9 cellular contexts compared by ENCODE assay signal in the genomic region with DNA sequence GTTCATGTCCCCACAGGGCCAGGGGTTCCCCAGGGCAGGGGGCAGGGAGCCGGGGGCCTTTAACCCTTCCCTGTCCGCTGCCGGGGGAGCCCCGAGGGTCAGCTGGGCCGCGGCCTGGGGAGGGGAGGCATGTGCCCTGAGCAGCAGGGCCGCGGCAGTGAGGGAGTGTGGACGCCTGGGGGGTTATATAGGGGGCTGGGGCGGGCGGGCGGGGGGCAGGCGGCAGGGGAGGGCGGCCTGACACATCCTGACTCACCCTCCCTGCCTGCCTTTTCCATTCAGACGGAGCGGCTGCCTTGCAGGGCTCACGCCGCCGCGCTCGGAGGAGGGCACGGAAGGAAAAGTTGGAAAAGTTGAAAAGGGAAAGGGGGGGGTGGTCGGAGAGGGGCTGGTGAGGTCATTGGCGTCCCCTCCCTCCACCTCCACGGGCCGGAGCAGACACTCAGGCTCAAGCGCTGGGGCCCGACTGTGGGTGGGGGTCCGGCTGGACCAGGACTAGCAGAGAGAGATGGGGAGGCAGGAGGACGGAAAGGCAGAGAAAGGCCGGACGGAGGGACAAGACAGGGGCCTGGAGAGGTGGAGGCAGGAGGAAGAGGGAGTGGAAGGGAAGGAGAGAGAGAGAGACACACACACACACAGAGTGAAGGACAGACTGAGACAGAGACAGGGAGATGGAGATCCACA. TPM values are rescaled to one million over a fixed set of nuclear protein-coding genes. Genes with fewer than 3 reads are reported as not detected.
DNase-seq lines count a peak whose midpoint lies in the region; ATAC-seq and TF ChIP-seq lines count a peak whose summit lies in the region.
"Had no signal": no experiment of that assay in that cellular context is flagged by ENCODE, and none has a peak within 500 bp of the region (broad histone marks: within the 10 kb centered on the region; RNA-seq: fewer than 3 reads in every experiment).

IL11 (minus strand) TSS at position 159 of the 684 bp plus-strand sequence; CDS start at position 6, 153 bp downstream.

- H3K9me3 Mint-ChIP-seq in activated T-helper 2 cell treated with anti-CD3 and anti-CD28 coated beads, Interferon-gamma antibody, Interleukin-2, Interleukin-4, amounts not matched to agents 10 μg/mL and 5 μg/mL and 100 μg/mL, durations not matched to agents 14 hours and 24 hours and 36 hours, result no peaks in the 10 kb centered on the region
- no peaks in the 10 kb centered on the region for H3K9me3 Mint-ChIP-seq in type B pancreatic cell

- H3K4me3 ChIP-seq in cardiac muscle cell, result peak within 1 kb of the TSS; percentile 19
- H3K4me3 ChIP-seq in iPS-11a (ENCODE audit: low read depth, low read length), result peak within 1 kb of the TSS; percentile 39

- TF ChIP-seq CTCF in cardiac muscle cell (IDR thresholded peaks at IDR 0.05; ENCODE audit: low read depth, low read length) (no peak), type B pancreatic cell (conservative IDR thresholded peaks at IDR 0.05) (no peak), GM13976 (IDR thresholded peaks at IDR 0.05; ENCODE audit: borderline replicate concordance, control extremely low read depth, extremely low read depth, insufficient read depth, missing control alignments) (no peak)

- peaks cover 4% of the 10 kb centered on the region for H3K4me1 ChIP-seq in cardiac muscle cell (ENCODE audit: low read depth)

- peaks cover 50% of the 10 kb centered on the region for H3K27me3 ChIP-seq in cardiac muscle cell

- H3K36me3 Mint-ChIP-seq in activated T-helper 2 cell treated with anti-CD3 and anti-CD28 coated beads, Interferon-gamma antibody, Interleukin-2, Interleukin-4, amounts not matched to agents 10 μg/mL and 5 μg/mL and 100 μg/mL, durations not matched to agents 14 hours and 24 hours and 36 hours (ENCODE audit: low read depth), result no peaks in the 10 kb centered on the region
- H3K36me3 Mint-ChIP-seq in type B pancreatic cell, result no peaks in the 10 kb centered on the region

- H3K4me3 Mint-ChIP-seq in activated T-helper 2 cell treated with anti-CD3 and anti-CD28 coated beads, Interferon-gamma antibody, Interleukin-2, Interleukin-4, amounts not matched to agents 10 μg/mL and 5 μg/mL and 100 μg/mL, durations not matched to agents 14 hours and 24 hours and 36 hours (ENCODE audit: low read depth), result peak within 1 kb of the TSS; percentile 66
- H3K4me3 Mint-ChIP-seq in type B pancreatic cell, result peak within 1 kb of the TSS; percentile 84

- intact Hi-C loops in Right ventricle myocardium superior (cut with DNase I), result no loop called here
- intact Hi-C loops in activated T-helper 2 cell treated with anti-CD3 and anti-CD28 coated beads, Interferon-gamma antibody, Interleukin-2, Interleukin-4, amounts not matched to agents 10 μg/mL and 5 μg/mL and 100 μg/mL, durations not matched to agents 14 hours and 24 hours and 36 hours (cut with micrococcal nuclease), result no loop called here

- no peak for DNase-seq in cardiac muscle cell (ENCODE audit: low read depth in 1 of 2, low spot score in 1 of 2)
- no peak for DNase-seq in Right ventricle myocardium superior
- no peak for DNase-seq in activated T-helper 2 cell treated with anti-CD3 and anti-CD28 coated beads, Interferon-gamma antibody, Interleukin-2, Interleukin-4, amounts not matched to agents 10 μg/mL and 5 μg/mL and 100 μg/mL, durations not matched to agents 14 hours and 24 hours and 36 hours (ENCODE audit: low spot score)
- DNase-seq in type B pancreatic cell (ENCODE audit: extremely low spot score, unreplicated experiment), result no peak
- DNase-seq in GM19240 (ENCODE audit: insufficient read length, low spot score), result no peak
- DNase-seq in GM13976 (ENCODE audit: low spot score), result no peak
- DNase-seq: DND-41 had no signal

- no peaks in the 10 kb centered on the region for H3K36me3 ChIP-seq in cardiac muscle cell

- no peaks in the 10 kb centered on the region for H3K4me1 Mint-ChIP-seq in activated T-helper 2 cell treated with anti-CD3 and anti-CD28 coated beads, Interferon-gamma antibody, Interleukin-2, Interleukin-4, amounts not matched to agents 10 μg/mL and 5 μg/mL and 100 μg/mL, durations not matched to agents 14 hours and 24 hours and 36 hours (ENCODE audit: low read depth)
- peaks cover 12% of the 10 kb centered on the region for H3K4me1 Mint-ChIP-seq in type B pancreatic cell (ENCODE audit: unreplicated experiment)

- in situ Hi-C loops in GM13976 (cut with MboI; ENCODE audit: low sequenced_read_pairs, unreplicated experiment), result no loop called here

- H3K9me3 ChIP-seq in cardiac muscle cell (ENCODE audit: low read depth), result no peaks in the 10 kb centered on the region

- ATAC-seq in Right ventricle myocardium superior (ENCODE audit: poor library complexity) (no peak), HG03095 (IDR thresholded peaks at IDR 0.05; ENCODE audit: unreplicated experiment) (no peak)

- no peak within 1 kb of the TSS for H3K27ac Mint-ChIP-seq in activated T-helper 2 cell treated with anti-CD3 and anti-CD28 coated beads, Interferon-gamma antibody, Interleukin-2, Interleukin-4, amounts not matched to agents 10 μg/mL and 5 μg/mL and 100 μg/mL, durations not matched to agents 14 hours and 24 hours and 36 hours
- H3K27ac Mint-ChIP-seq in type B pancreatic cell, result no peak within 1 kb of the TSS

- H3K27ac ChIP-seq in cardiac muscle cell, result no peak within 1 kb of the TSS

- H3K27me3 Mint-ChIP-seq in activated T-helper 2 cell treated with anti-CD3 and anti-CD28 coated beads, Interferon-gamma antibody, Interleukin-2, Interleukin-4, amounts not matched to agents 10 μg/mL and 5 μg/mL and 100 μg/mL, durations not matched to agents 14 hours and 24 hours and 36 hours (ENCODE audit: low read depth), result peaks cover 40% of the 10 kb centered on the region
- peaks cover 54% of the 10 kb centered on the region for H3K27me3 Mint-ChIP-seq in type B pancreatic cell

RNA-seq across cellular contexts. Expression of gene IL11, which starts in this region (rescaled TPM):
- total RNA-seq in cardiac muscle cell (0.12 and 0.49 TPM in 2 replicates), Right ventricle myocardium superior (not detected), type B pancreatic cell (ENCODE audit: low replicate concordance) (0.46 and 0.48 TPM in 2 replicates)
- 0.72 TPM in 1 of 2 replicates, not detected in the other for polyA plus RNA-seq in cardiac muscle cell
- 0.25 and 0.32 TPM in 2 replicates for total RNA-seq in activated T-helper 2 cell treated with anti-CD3 and anti-CD28 coated beads, Interferon-gamma antibody, Interleukin-2, Interleukin-4, amounts not matched to agents 10 μg/mL and 5 μg/mL and 100 μg/mL, durations not matched to agents 14 hours and 24 hours and 36 hours
